In the genomic region with DNA sequence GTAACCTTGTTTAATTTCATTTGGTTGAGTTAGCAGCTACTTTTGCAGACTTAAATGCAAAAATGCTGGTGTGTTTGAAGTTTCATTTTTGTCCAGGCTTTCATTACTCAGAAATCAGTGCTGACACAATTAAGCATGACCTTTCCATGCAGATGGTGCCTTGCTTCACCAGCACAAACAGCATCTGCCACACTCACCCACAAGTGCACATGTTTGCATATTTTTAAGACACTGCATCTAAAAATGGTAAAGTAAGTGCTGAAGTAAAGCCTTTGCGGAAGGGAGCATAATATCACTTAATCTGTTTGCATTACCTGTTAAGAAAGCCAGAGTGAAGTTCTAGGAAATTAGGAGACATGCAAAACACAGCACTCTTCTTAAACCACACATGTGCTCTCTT, we compare ENCODE assay signal across 22 cellular contexts. TPM values are rescaled to one million over a fixed set of nuclear protein-coding genes. Genes with fewer than 3 reads are reported as not detected.
"Had no signal": no experiment of that assay in that cellular context is flagged by ENCODE, and none has a peak within 500 bp of the region (broad histone marks: within the 10 kb centered on the region; RNA-seq: fewer than 3 reads in every experiment).

No MANE protein-coding gene starts in this region.

- H3K27me3 ChIP-seq: body of pancreas, pancreas, right lobe of liver, testis had no signal

- H3K9me3 Mint-ChIP-seq: activated CD4-positive, alpha-beta T cell treated with anti-CD3 and anti-CD28 coated beads, Interleukin-2, amount 10 ng/mL, durations not matched to agents 24 days and 14 days; activated CD8-positive, alpha-beta T cell treated with anti-CD3 and anti-CD28 coated beads for 36 hours; activated T-helper 2 cell treated with anti-CD3 and anti-CD28 coated beads, Interferon-gamma antibody, Interleukin-2, Interleukin-4, amounts not matched to agents 10 μg/mL and 5 μg/mL and 100 μg/mL, durations not matched to agents 14 hours and 24 hours and 36 hours; endodermal cell; mesothelial cell of epicardium; natural killer cell treated with Interleukin-12 subunit alpha and Interleukin-12 subunit beta and Interleukin-15 and Interleukin-18, amount 100 ng/mL, for 72 hours; type B pancreatic cell had no signal

- H3K36me3 Mint-ChIP-seq: mesothelial cell of epicardium; natural killer cell treated with Interleukin-12 subunit alpha and Interleukin-12 subunit beta and Interleukin-15 and Interleukin-18, amount 100 ng/mL, for 72 hours; type B pancreatic cell had no signal

- H3K9me3 ChIP-seq: body of pancreas, neutrophil, pancreas, right lobe of liver, testis had no signal

- ATAC-seq: activated CD8-positive, alpha-beta T cell treated with anti-CD3 and anti-CD28 coated beads for 36 hours; body of pancreas; left lobe of liver; natural killer cell treated with Interleukin-12 subunit alpha and Interleukin-12 subunit beta and Interleukin-15 and Interleukin-18, amount 100 ng/mL, for 72 hours; pancreas; right lobe of liver had no signal

- H3K4me2 ChIP-seq: smooth muscle cell had no signal

- H3K4me3 ChIP-seq: body of pancreas, pancreas, right lobe of liver, smooth muscle cell, testis had no signal

- H3K36me3 ChIP-seq: neutrophil, pancreas, right lobe of liver had no signal

- H3K27ac Mint-ChIP-seq: activated CD4-positive, alpha-beta T cell treated with anti-CD3 and anti-CD28 coated beads, Interleukin-2, amount 10 ng/mL, durations not matched to agents 24 days and 14 days; activated CD8-positive, alpha-beta T cell treated with anti-CD3 and anti-CD28 coated beads for 36 hours; activated T-helper 2 cell treated with anti-CD3 and anti-CD28 coated beads, Interferon-gamma antibody, Interleukin-2, Interleukin-4, amounts not matched to agents 10 μg/mL and 5 μg/mL and 100 μg/mL, durations not matched to agents 14 hours and 24 hours and 36 hours; endodermal cell; mesothelial cell of epicardium; natural killer cell treated with Interleukin-12 subunit alpha and Interleukin-12 subunit beta and Interleukin-15 and Interleukin-18, amount 100 ng/mL, for 72 hours; type B pancreatic cell had no signal

- H3K27ac ChIP-seq: body of pancreas, epithelial cell of prostate, neutrophil, pancreas, right lobe of liver, testis had no signal

- H3K4me3 Mint-ChIP-seq: activated CD4-positive, alpha-beta T cell treated with anti-CD3 and anti-CD28 coated beads, Interleukin-2, amount 10 ng/mL, durations not matched to agents 24 days and 14 days; activated CD8-positive, alpha-beta T cell treated with anti-CD3 and anti-CD28 coated beads for 36 hours; endodermal cell; mesothelial cell of epicardium; natural killer cell treated with Interleukin-12 subunit alpha and Interleukin-12 subunit beta and Interleukin-15 and Interleukin-18, amount 100 ng/mL, for 72 hours; type B pancreatic cell had no signal

- H3K4me1 ChIP-seq: body of pancreas, pancreas, right lobe of liver, testis had no signal

- DNase-seq: activated CD4-positive, alpha-beta T cell treated with anti-CD3 and anti-CD28 coated beads, Interleukin-2, amount 10 ng/mL, durations not matched to agents 24 days and 14 days; activated CD8-positive, alpha-beta T cell treated with anti-CD3 and anti-CD28 coated beads for 36 hours; activated naive CD4-positive, alpha-beta T cell treated with Interleukin-2 at 50 U/mL for 16 hours; activated T-cell treated with anti-CD3 and anti-CD28 coated beads, Interleukin-2, amount 50 U/mL, for 1 hour; body of pancreas; endodermal cell; foreskin fibroblast; kidney; pancreas; right lobe of liver; stimulated activated CD4-positive, alpha-beta T cell treated with anti-CD3 and anti-CD28 coated beads, Interleukin-4, amount 100 ng/mL, for 1 hour; testis had no signal

- H3K4me1 Mint-ChIP-seq: endodermal cell, mesothelial cell of epicardium had no signal

RNA-seq across cellular contexts. Expression of gene DAPP1, which starts 7.3 kb away (rescaled TPM):
- total RNA-seq: dermis microvascular lymphatic vessel endothelial cell, endodermal cell, lung microvascular endothelial cell had no signal
